Comparison of ENCODE assay signal across 1 cellular context in genomic region chr1:177256153-177256814, GRCh38.
A peak's percentile ranks its signal among the peaks of the same experiment; 100 is the strongest.
TF ChIP-seq lines count a peak whose summit lies in the region.

No MANE protein-coding gene starts in this region.

TF ChIP-seq in HepG2, 621 proteins besides CTCF, POLR2A, EP300 and RAD21 (continued from another document):
- TF ChIP-seq TRAFD1 (CRISPR knock-in tag; IDR thresholded peaks at IDR 0.05; ENCODE audit: borderline replicate concordance) (no peak), ATF3 (CRISPR knock-in tag; IDR thresholded peaks at IDR 0.05) (peak; percentile 39; the same call in 1 of the 2 replicates), ZMYM3 (CRISPR knock-in tag; IDR thresholded peaks at IDR 0.05) (no peak), STAG1 (CRISPR knock-in tag; IDR thresholded peaks at IDR 0.05) (peak; percentile 55), MEIS1 (CRISPR knock-in tag; IDR thresholded peaks at IDR 0.05; ENCODE audit: borderline replicate concordance) (no peak), GATAD2A (CRISPR knock-in tag; IDR thresholded peaks at IDR 0.05) (no peak), HOMEZ (CRISPR knock-in tag; IDR thresholded peaks at IDR 0.05; ENCODE audit: low read depth) (peak; percentile 31; the same call in 1 of the 2 replicates), KMT2B (CRISPR knock-in tag; IDR thresholded peaks at IDR 0.05) (no peak), SMC3 (IDR thresholded peaks at IDR 0.05; ENCODE audit: low read length) (peak; percentile 37), TBL1XR1 (IDR thresholded peaks at IDR 0.05; ENCODE audit: borderline replicate concordance, low read length, partially characterized antibody) (no peak), ZNF446 (CRISPR knock-in tag; IDR thresholded peaks at IDR 0.05) (no peak)
TF ChIP-seq in HepG2: peak in this region for 7.
